In genomic region chr6:2514965-2515543, GRCh38 we compare ENCODE assay signal across 1 cellular context.
TF ChIP-seq lines count a peak whose summit lies in the region.

No MANE protein-coding gene starts in this region.

TF ChIP-seq in HepG2, 621 proteins besides CTCF, POLR2A, EP300 and RAD21 (continued from another document and continues in another):
- peak; percentile 69; the same call in 1 of the 2 replicates for TF ChIP-seq ZHX1 (CRISPR knock-in tag; IDR thresholded peaks at IDR 0.05; ENCODE audit: low read depth)
- TF ChIP-seq SAFB2 (CRISPR knock-in tag; IDR thresholded peaks at IDR 0.05; ENCODE audit: borderline replicate concordance, low read depth): no peak
- TF ChIP-seq NFYB (CRISPR knock-in tag; IDR thresholded peaks at IDR 0.05): peak; percentile 60
- no peak for TF ChIP-seq ZNF180 (CRISPR knock-in tag; IDR thresholded peaks at IDR 0.05; ENCODE audit: borderline replicate concordance, low read depth)
- peak; percentile 38; the same call in 1 of the 2 replicates for TF ChIP-seq ZNF274 (CRISPR knock-in tag; IDR thresholded peaks at IDR 0.05)
- peak; percentile 87; the same call in 1 of the 2 replicates for TF ChIP-seq ZNF563 (CRISPR knock-in tag; IDR thresholded peaks at IDR 0.05)
- peak; percentile 56; the same call in 1 of the 2 replicates for TF ChIP-seq NR2C2 (CRISPR knock-in tag; IDR thresholded peaks at IDR 0.05; ENCODE audit: borderline replicate concordance)
- TF ChIP-seq JDP2 (CRISPR knock-in tag; IDR thresholded peaks at IDR 0.05; ENCODE audit: borderline replicate concordance): no peak; the same call in 1 of the 2 replicates
- TF ChIP-seq IRF2 (CRISPR knock-in tag; IDR thresholded peaks at IDR 0.05): peak; percentile 83
- no peak for TF ChIP-seq ZBTB38 (CRISPR knock-in tag; IDR thresholded peaks at IDR 0.05)
- 0 out of 2 replicates have a peak, but pooled peaks have one; percentile 47 for TF ChIP-seq KMT2A (CRISPR knock-in tag; IDR thresholded peaks at IDR 0.05)
- 0 out of 2 replicates have a peak, but pooled peaks have one; percentile 52 for TF ChIP-seq NFKBIZ (CRISPR knock-in tag; IDR thresholded peaks at IDR 0.05)
- no peak for TF ChIP-seq AGO1 (IDR thresholded peaks at IDR 0.05; ENCODE audit: low read depth, low read length, poor library complexity, severe bottlenecking)
- TF ChIP-seq ZNF576 (CRISPR knock-in tag; IDR thresholded peaks at IDR 0.05): no peak
- no peak for TF ChIP-seq ZNF432 (CRISPR knock-in tag; IDR thresholded peaks at IDR 0.05; ENCODE audit: borderline replicate concordance)
- TF ChIP-seq HES4 (CRISPR knock-in tag; IDR thresholded peaks at IDR 0.05; ENCODE audit: borderline replicate concordance): no peak
- no peak for TF ChIP-seq NFE2 (CRISPR knock-in tag; IDR thresholded peaks at IDR 0.05)
- no peak for TF ChIP-seq ZNF737 (CRISPR knock-in tag; IDR thresholded peaks at IDR 0.05; ENCODE audit: borderline replicate concordance)
- peak; percentile 68; the same call in 1 of the 2 replicates for TF ChIP-seq MEF2D (CRISPR knock-in tag; IDR thresholded peaks at IDR 0.05)
- TF ChIP-seq ZNF510 (CRISPR knock-in tag; IDR thresholded peaks at IDR 0.05; ENCODE audit: low read depth): 0 out of 2 replicates have a peak, but pooled peaks have one; percentile 62
- peak; percentile 66; the same call in 1 of the 2 replicates for TF ChIP-seq ZNF607 (CRISPR knock-in tag; IDR thresholded peaks at IDR 0.05; ENCODE audit: borderline replicate concordance)
- TF ChIP-seq ONECUT2 (CRISPR knock-in tag; IDR thresholded peaks at IDR 0.05): no peak
- TF ChIP-seq ERF (CRISPR knock-in tag; IDR thresholded peaks at IDR 0.05): peak; percentile 88
- no peak; the same call in 1 of the 2 replicates for TF ChIP-seq JUND (CRISPR knock-in tag; IDR thresholded peaks at IDR 0.05)
- TF ChIP-seq FUBP1 (CRISPR knock-in tag; IDR thresholded peaks at IDR 0.05; ENCODE audit: borderline replicate concordance): 0 out of 2 replicates have a peak, but pooled peaks have one; percentile 48
- TF ChIP-seq ZNF234 (CRISPR knock-in tag; conservative IDR thresholded peaks at IDR 0.05): no peak
- TF ChIP-seq ZNF451 (CRISPR knock-in tag; IDR thresholded peaks at IDR 0.05): no peak
- TF ChIP-seq ZNF572 (CRISPR knock-in tag; IDR thresholded peaks at IDR 0.05): no peak
- no peak for TF ChIP-seq ZNF17 (CRISPR knock-in tag; IDR thresholded peaks at IDR 0.05)
- no peak; the same call in 1 of the 2 replicates for TF ChIP-seq ZNF20 (CRISPR knock-in tag; IDR thresholded peaks at IDR 0.05)
- TF ChIP-seq MLXIP (CRISPR knock-in tag; IDR thresholded peaks at IDR 0.05; ENCODE audit: borderline replicate concordance): 0 out of 2 replicates have a peak, but pooled peaks have one; percentile 64
- no peak for TF ChIP-seq HOXA7 (CRISPR knock-in tag; IDR thresholded peaks at IDR 0.05)
- TF ChIP-seq PBX2 (CRISPR knock-in tag; IDR thresholded peaks at IDR 0.05): no peak
- peak; percentile 62; the same call in 1 of the 2 replicates for TF ChIP-seq KLF12 (CRISPR knock-in tag; IDR thresholded peaks at IDR 0.05; ENCODE audit: borderline replicate concordance)
- TF ChIP-seq GTF2F1 (IDR thresholded peaks at IDR 0.05; ENCODE audit: low read length): no peak
- peak in 1 of 2 experiments; percentile 96; a peak in 2 of 4 replicates for TF ChIP-seq KLF16 (CRISPR knock-in tag; IDR thresholded peaks at IDR 0.05)
- TF ChIP-seq ZNF619 (CRISPR knock-in tag; IDR thresholded peaks at IDR 0.05): 0 out of 2 replicates have a peak, but pooled peaks have one; percentile 62
- no peak for TF ChIP-seq POLR2G (IDR thresholded peaks at IDR 0.05; ENCODE audit: low read depth, low read length)
- peak; percentile 29; the same call in 1 of the 2 replicates for TF ChIP-seq ZNF547 (CRISPR knock-in tag; IDR thresholded peaks at IDR 0.05)
- peak; percentile 83 for TF ChIP-seq CEBPB (IDR thresholded peaks at IDR 0.05; ENCODE audit: borderline replicate concordance, low read depth, low read length)
- no peak for TF ChIP-seq ZNF354B (CRISPR knock-in tag; IDR thresholded peaks at IDR 0.05)
- TF ChIP-seq XBP1 (CRISPR knock-in tag; IDR thresholded peaks at IDR 0.05): 0 out of 2 replicates have a peak, but pooled peaks have one; percentile 8
- TF ChIP-seq RFXANK (CRISPR knock-in tag; IDR thresholded peaks at IDR 0.05): no peak
- TF ChIP-seq GATAD2A (CRISPR knock-in tag; IDR thresholded peaks at IDR 0.05): peak; percentile 97
- no peak for TF ChIP-seq ZNF431 (CRISPR knock-in tag; IDR thresholded peaks at IDR 0.05; ENCODE audit: borderline replicate concordance, low read depth)
- TF ChIP-seq CBX1 (IDR thresholded peaks at IDR 0.05; ENCODE audit: low read depth): peak; percentile 64
- TF ChIP-seq ZNF282 (IDR thresholded peaks at IDR 0.05; ENCODE audit: partially characterized antibody): no peak
- TF ChIP-seq KLF6 (CRISPR knock-in tag; IDR thresholded peaks at IDR 0.05): peak; percentile 79; the same call in 1 of the 2 replicates
- TF ChIP-seq ZMYM3 (CRISPR knock-in tag; IDR thresholded peaks at IDR 0.05): peak; percentile 58; the same call in 1 of the 2 replicates
- TF ChIP-seq ZNF552 (CRISPR knock-in tag; IDR thresholded peaks at IDR 0.05; ENCODE audit: borderline replicate concordance): no peak
- no peak for TF ChIP-seq ZNF235 (CRISPR knock-in tag; IDR thresholded peaks at IDR 0.05; ENCODE audit: borderline replicate concordance)
- TF ChIP-seq ZNF34 (CRISPR knock-in tag; IDR thresholded peaks at IDR 0.05; ENCODE audit: borderline replicate concordance): no peak
- TF ChIP-seq PBX3 (CRISPR knock-in tag; IDR thresholded peaks at IDR 0.05; ENCODE audit: borderline replicate concordance): no peak
- no peak for TF ChIP-seq MED8 (CRISPR knock-in tag; IDR thresholded peaks at IDR 0.05; ENCODE audit: insufficient replicate concordance)
- TF ChIP-seq ZNF441 (CRISPR knock-in tag; IDR thresholded peaks at IDR 0.05; ENCODE audit: borderline replicate concordance): no peak
- TF ChIP-seq TRIM24 (CRISPR knock-in tag; IDR thresholded peaks at IDR 0.05): peak; percentile 77; the same call in 1 of the 2 replicates
- peak; percentile 60; the same call in 1 of the 2 replicates for TF ChIP-seq CC2D1A (CRISPR knock-in tag; IDR thresholded peaks at IDR 0.05)
- TF ChIP-seq ZBTB2 (CRISPR knock-in tag; IDR thresholded peaks at IDR 0.05; ENCODE audit: low read depth): no peak
- no peak for TF ChIP-seq ZNF512 (CRISPR knock-in tag; IDR thresholded peaks at IDR 0.05)
- peak; percentile 77; the same call in 1 of the 2 replicates for TF ChIP-seq SIX4 (CRISPR knock-in tag; IDR thresholded peaks at IDR 0.05)
- TF ChIP-seq ZNF460 (CRISPR knock-in tag; IDR thresholded peaks at IDR 0.05; ENCODE audit: borderline replicate concordance): no peak
- peak; percentile 91 for TF ChIP-seq MAX (IDR thresholded peaks at IDR 0.05)
- TF ChIP-seq SCMH1 (CRISPR knock-in tag; IDR thresholded peaks at IDR 0.05; ENCODE audit: borderline replicate concordance): no peak
- TF ChIP-seq HMG20A (CRISPR knock-in tag; IDR thresholded peaks at IDR 0.05; ENCODE audit: borderline replicate concordance): peak; percentile 96
